Comparison of ENCODE assay signal across 23 cellular contexts in genomic region chr1:176196728-176197127, GRCh38. TPM values are rescaled to one million over a fixed set of nuclear protein-coding genes. Genes with fewer than 3 reads are reported as not detected.
DNase-seq lines count a peak whose midpoint lies in the region; ATAC-seq, FAIRE-seq and TF ChIP-seq lines count a peak whose summit lies in the region.
"Had no signal": no experiment of that assay in that cellular context is flagged by ENCODE, and none has a peak within 500 bp of the region (broad histone marks: within the 10 kb centered on the region; RNA-seq: fewer than 3 reads in every experiment).

No MANE protein-coding gene starts in this region.

- H3K79me2 ChIP-seq in SU-DHL-6 (ENCODE audit: insufficient read depth, low read length) (peaks cover 100% of the 10 kb centered on the region), GM12878 (ENCODE audit: control insufficient read depth, insufficient read depth, low read length) (peaks cover 94% of the 10 kb centered on the region)

- H2AFZ ChIP-seq in SU-DHL-6 (ENCODE audit: low read depth, low read length, severe bottlenecking) = no peak overlapping the region
- no peak overlapping the region for H2AFZ ChIP-seq in GM12878 (ENCODE audit: control insufficient read depth, low read depth, low read length)

- RAD21 ChIA-PET in GM12878 (lab: Charles Lee; ENCODE audit: unreplicated experiment) = no interaction called here

- peak overlapping the region; percentile 59 to 62 for H3K27ac Mint-ChIP-seq in activated naive CD4-positive, alpha-beta T cell treated with anti-CD3 and anti-CD28 coated beads, Interleukin-2, amount 50 U/mL, for 72 hours
- H3K27ac Mint-ChIP-seq: WTC11 had no signal

- H3K9me2 ChIP-seq in SU-DHL-6 (replicated peaks; ENCODE audit: insufficient read depth, low read length) = no peaks in the 10 kb centered on the region

- no peak overlapping the region for H3K4me3 ChIP-seq in SU-DHL-6 (ENCODE audit: insufficient read depth, low read length, poor library complexity, severe bottlenecking)
- H3K4me3 ChIP-seq in GM12878 = no peak overlapping the region
- H3K4me3 ChIP-seq: esophagus squamous epithelium, pancreas, right lobe of liver, SJSA1, testis had no signal

- 96% methylated on average over 5 of the region's 5 CpGs for WGBS in GM12878 (ENCODE audit: insufficient coverage, insufficient replicate concordance, low lambda C conversion rate, missing lambda C conversion rate)

- no peaks in the 10 kb centered on the region for H3K27me3 ChIP-seq in SU-DHL-6 (ENCODE audit: low read length)
- H3K27me3 ChIP-seq in GM12878 (replicated peaks in 1 of 2; ENCODE audit: control insufficient read depth in 2 of 2, insufficient read depth in 2 of 2, low read length in 1 of 2) = no peaks in the 10 kb centered on the region
- H3K27me3 ChIP-seq: esophagus squamous epithelium, pancreas, right lobe of liver, SJSA1, testis had no signal

- FAIRE-seq in GM12878 (lab: Jason Lieb, UNC) = no peak
- FAIRE-seq: GM12892, RCC 7860 had no signal

- peaks cover 23% of the 10 kb centered on the region; the same call in 1 of the 2 replicates for H4K20me1 ChIP-seq in SU-DHL-6 (ENCODE audit: low read depth, low read length)
- H4K20me1 ChIP-seq in GM12878 (ENCODE audit: control insufficient read depth, insufficient read depth) = no peaks in the 10 kb centered on the region

- H3K27ac ChIP-seq in SU-DHL-6 (ENCODE audit: low read depth, low read length) (no peak overlapping the region), GM12878 (ENCODE audit: control insufficient read depth, insufficient read depth) (no peak overlapping the region)
- H3K27ac ChIP-seq: esophagus squamous epithelium, pancreas, right lobe of liver, SJSA1, testis had no signal

- TF ChIP-seq EP300 in GM12878 (IDR thresholded peaks at IDR 0.05; ENCODE audit: borderline replicate concordance in 1 of 2, control insufficient read depth in 1 of 2, low read depth in 2 of 2, low read length in 2 of 2) = no peak

- POLR2A ChIA-PET in GM12878 (lab: Charles Lee) = no interaction called here

- H3K9ac ChIP-seq in SU-DHL-6 (ENCODE audit: low read length) = no peak overlapping the region
- H3K9ac ChIP-seq in GM12878 (ENCODE audit: control insufficient read depth, insufficient read depth, low read length) = no peak overlapping the region

- ATAC-seq in activated naive CD4-positive, alpha-beta T cell treated with anti-CD3 and anti-CD28 coated beads, Interleukin-2, amount 50 U/mL, for 72 hours = peak in 1 of 2 donors; percentile 13
- ATAC-seq in GM12878 (no peak), HG03460 (IDR thresholded peaks at IDR 0.05; ENCODE audit: unreplicated experiment) (no peak), HG02970 (IDR thresholded peaks at IDR 0.05; ENCODE audit: low FRiP score, unreplicated experiment) (no peak)
- ATAC-seq: pancreas, right lobe of liver, WTC11 had no signal

- intact Hi-C loops in GM12878 (cut with micrococcal nuclease; ENCODE audit: unreplicated experiment) = no loop called here

- H3K36me3 Mint-ChIP-seq in activated naive CD4-positive, alpha-beta T cell treated with anti-CD3 and anti-CD28 coated beads, Interleukin-2, amount 50 U/mL, for 72 hours = peaks cover 4 to 48% of the 10 kb centered on the region in 2 donors
- H3K36me3 Mint-ChIP-seq: naive B cell, WTC11 had no signal

- no TSS peak for BruUV-seq in GM12878 (replicated peaks; lab: Mats Ljungman, UMichigan)

- CTCF ChIA-PET in GM12878 (lab: Yijun Ruan, JAX) = interaction anchor here (0.7 to 1.4 kb wide), 2 partner anchors 9 to 10 kb away, joined by 4 read pairs; no protein-coding TSS in a partner anchor

- H3K9me3 ChIP-seq in SU-DHL-6 (ENCODE audit: insufficient read depth, low read length) (no peaks in the 10 kb centered on the region), GM12878 (replicated peaks; ENCODE audit: control insufficient read depth, insufficient read depth, low read length) (no peaks in the 10 kb centered on the region; the same call in none of the 3 replicates)
- H3K9me3 ChIP-seq: esophagus squamous epithelium, pancreas, right lobe of liver, SJSA1, testis had no signal

- SMC1A ChIA-PET in GM12878 (lab: Charles Lee; ENCODE audit: uncharacterized antibody, unreplicated experiment) = interaction anchor here (0.7 kb wide), 1 partner anchor 8 kb away, joined by 3 read pairs; no protein-coding TSS in a partner anchor

- H3F3A ChIP-seq in SU-DHL-6 (ENCODE audit: insufficient read depth) = peaks cover 19% of the 10 kb centered on the region

- H3K4me1 ChIP-seq in GM12878 (ENCODE audit: control insufficient read depth, insufficient read depth, low read length) = peaks cover 5% of the 10 kb centered on the region
- H3K4me1 ChIP-seq: right lobe of liver, SJSA1, testis had no signal

- TF ChIP-seq RAD21 in GM12878 (IDR thresholded peaks at IDR 0.05; ENCODE audit: insufficient read depth, low read depth, low read length) = no peak

- no peak for DNase-seq in activated naive CD4-positive, alpha-beta T cell treated with anti-CD3 and anti-CD28 coated beads, Interleukin-2, amount 50 U/mL, for 72 hours (ENCODE audit: low spot score in 2 of 2)
- no peak for DNase-seq in activated naive CD4-positive, alpha-beta T cell (lab: John Stamatoyannopoulos, UW)
- no peak for DNase-seq in GM12878 (ENCODE audit: low read depth, low spot score)
- no peak for DNase-seq in Kasumi-1 (lab: John Stamatoyannopoulos, UW)
- DNase-seq: activated naive CD4-positive, alpha-beta T cell treated with Interleukin-2 at 50 U/mL for 16 hours; DMS79; effector CD8-positive, alpha-beta T cell; esophagus squamous epithelium; GOT3; mesenchymal stem cell; naive B cell; NCI-H1092 treated with DMSO at 0.1 percent for 48 hours; NCI-H2081 treated with DMSO at 0.1 percent for 48 hours; pancreas; right lobe of liver; testis had no signal

- TF ChIP-seq CTCF in SU-DHL-6 (IDR thresholded peaks at IDR 0.05; ENCODE audit: insufficient read depth, low read length, poor library complexity, severe bottlenecking) (no peak), GM12878 (IDR thresholded peaks at IDR 0.05 in 2 of 3, conservative IDR thresholded peaks at IDR 0.05 in 1 of 3; ENCODE audit: control insufficient read depth in 2 of 3, extremely low read depth in 1 of 3, insufficient read depth in 1 of 3, low read depth in 3 of 3, low read length in 3 of 3) (no peak)

- TF ChIP-seq POLR2A in GM12878 (IDR thresholded peaks at IDR 0.05; ENCODE audit: low read depth, low read length) = no peak

- H3K9me3 Mint-ChIP-seq in activated naive CD4-positive, alpha-beta T cell treated with anti-CD3 and anti-CD28 coated beads, Interleukin-2, amount 50 U/mL, for 72 hours = peaks cover 0 to 11% of the 10 kb centered on the region in 2 donors

- H3K36me3 ChIP-seq in SU-DHL-6 (ENCODE audit: low read length) (peaks cover 8% of the 10 kb centered on the region), GM12878 (ENCODE audit: control insufficient read depth in 2 of 2, insufficient read depth in 2 of 2, low read length in 1 of 2) (no peaks in the 10 kb centered on the region)
- H3K36me3 ChIP-seq: esophagus squamous epithelium, pancreas, right lobe of liver, SJSA1 had no signal

- in situ Hi-C loops in GM12878 (cut with MboI) = no loop called here

- H3K4me2 ChIP-seq in SU-DHL-6 (ENCODE audit: low read depth, low read length, poor library complexity, severe bottlenecking) (peak overlapping the region; percentile 8), GM12878 (ENCODE audit: control insufficient read depth, insufficient read depth) (0 out of 2 replicates have a peak overlapping the region, but pooled peaks have one; percentile 22)

RNA-seq across cellular contexts. Expression of gene COP1, which starts 10.4 kb away (rescaled TPM):
- total RNA-seq in activated naive CD4-positive, alpha-beta T cell treated with anti-CD3 and anti-CD28 coated beads, Interleukin-2, amount 50 U/mL, for 72 hours = 10 to 100 TPM; 43.6 to 64.1 TPM
- 159 TPM in 2 replicates for total RNA-seq in GM12878 (2013; cell fraction: nucleolus; rRNA removed)
- 39.8 and 42.4 TPM in 2 replicates for total RNA-seq in GM12878 (2014; rRNA removed)
- 49.9 and 51.7 TPM in 2 replicates for total RNA-seq in GM12878 (2014; rRNA removed; fragmentation: Illumina TruSeq; extraction: Trizol)
- total RNA-seq in GM12878 (2021) = 35.5 and 39.5 TPM in 2 replicates
- polyA plus RNA-seq in GM12878 (2011; ENCODE audit: low read depth) = 15.6 TPM
- 33.6 and 51.1 TPM in 2 replicates for polyA plus RNA-seq in GM12878 (2011; rRNA removed)
- polyA plus RNA-seq in GM12878 (2011; cell fraction: cytosol; rRNA removed) = 12.9 and 20.6 TPM in 2 replicates
- 18.0 and 22.2 TPM in 2 replicates for polyA plus RNA-seq in GM12878 (2011; cell fraction: nucleus; rRNA removed)
- polyA plus RNA-seq in GM12878 (2012) = 23.8 and 32.6 TPM in 2 replicates
- 37.9 and 47.6 TPM in 2 replicates for polyA plus RNA-seq in GM12878 (2014; fragmentation: Illumina TruSeq; extraction: Trizol)
- polyA plus RNA-seq in GM12878 (2014; fragmentation: Nextera tagmentation; extraction: Ambion mirVana) = 10 to 100 TPM; 17.7 to 31.5 TPM
- 24.3 and 32.8 TPM in 2 replicates for polyA plus RNA-seq in GM12878 (2014; rRNA removed)
- polyA plus RNA-seq in GM12878 (2016; fragmentation: Nextera tagmentation; extraction: Ambion mirVana) = 10 to 100 TPM; 45.9 to 49.0 TPM
- 58.5 and 99.5 TPM in 2 replicates for polyA minus RNA-seq in GM12878 (2011; rRNA and poly(A)+ RNA removed)
- polyA minus RNA-seq in GM12878 (2011; cell fraction: cytosol; rRNA and poly(A)+ RNA removed) = 19.1 and 22.6 TPM in 2 replicates
- 63.1 and 119 TPM in 2 replicates for polyA minus RNA-seq in GM12878 (2011; cell fraction: nucleus; rRNA and poly(A)+ RNA removed)
